ENCODE assay signal across 17 cellular contexts in genomic region chr3:71414189-71414924, GRCh38.
DNase-seq lines count a peak whose midpoint lies in the region; ATAC-seq lines count a peak whose summit lies in the region.
"Had no signal": no experiment of that assay in that cellular context is flagged by ENCODE, and none has a peak within 500 bp of the region (broad histone marks: within the 10 kb centered on the region; RNA-seq: fewer than 3 reads in every experiment).

No MANE protein-coding gene starts in this region.

- H3K4me3 Mint-ChIP-seq in activated T-cell treated with anti-CD3 and anti-CD28 coated beads, Interleukin-2, amount 50 U/mL, for 72 hours = no peak overlapping the region
- no peak overlapping the region for H3K4me3 Mint-ChIP-seq in activated T-cell treated with anti-CD3 and anti-CD28 coated beads, Interleukin-2, amount 50 U/mL, for 4 hours
- H3K4me3 Mint-ChIP-seq in T-cell = peak overlapping the region in 1 of 3 donors; percentile 11
- H3K4me3 Mint-ChIP-seq in naive thymus-derived CD8-positive, alpha-beta T cell = peak overlapping the region in 6 of 10 donors; percentile 0 to 74 (median 24)

- POLR2A ChIA-PET in T-cell (lab: Charles Lee) = no interaction called here
- POLR2A ChIA-PET in naive thymus-derived CD8-positive, alpha-beta T cell (lab: Charles Lee) = interaction anchor here (0.7 to 1.0 kb wide), 2 partner anchors 27 to 33 kb away, joined by 3 read pairs; no protein-coding TSS in a partner anchor

- no peaks in the 10 kb centered on the region for H3K9me3 Mint-ChIP-seq in activated T-cell treated with anti-CD3 and anti-CD28 coated beads, Interleukin-2, amount 50 U/mL, for 72 hours
- H3K9me3 Mint-ChIP-seq in activated T-cell treated with anti-CD3 and anti-CD28 coated beads, Interleukin-2, amount 50 U/mL, for 4 hours = no peaks in the 10 kb centered on the region
- peaks cover 0 to 3% (median 0%) of the 10 kb centered on the region in 3 donors for H3K9me3 Mint-ChIP-seq in T-cell
- H3K9me3 Mint-ChIP-seq in naive thymus-derived CD8-positive, alpha-beta T cell = no peaks in the 10 kb centered on the region

- peak overlapping the region; percentile 5 for H3K27ac Mint-ChIP-seq in activated T-cell treated with anti-CD3 and anti-CD28 coated beads, Interleukin-2, amount 50 U/mL, for 72 hours
- H3K27ac Mint-ChIP-seq in T-cell = peak overlapping the region; percentile 44 to 83
- peak overlapping the region; percentile 67 to 99 (median 96) for H3K27ac Mint-ChIP-seq in naive thymus-derived CD8-positive, alpha-beta T cell

- no peak for DNase-seq in activated T-cell treated with anti-CD3 and anti-CD28 coated beads, Interleukin-2, amount 50 U/mL, for 72 hours
- no peak for DNase-seq in activated T-cell treated with anti-CD3 and anti-CD28 coated beads, Interleukin-2, amount 50 U/mL, for 4 hours
- DNase-seq in T-cell = no peak
- DNase-seq in dermis microvascular lymphatic vessel endothelial cell (ENCODE audit: low read depth in 2 of 2) = peak; percentile 50 to 78
- no peak for DNase-seq in naive thymus-derived CD8-positive, alpha-beta T cell
- no peak for DNase-seq in DMS79 treated with DMSO at 0.1 percent for 48 hours (lab: John Stamatoyannopoulos, UW)
- no peak for DNase-seq in HK-2 (ENCODE audit: unreplicated experiment)
- DNase-seq: activated gamma-delta T cell; dorsolateral prefrontal cortex; HCEC 1CT; heart right ventricle; islet precursor cell; NCI-H226; stimulated activated CD4-positive, alpha-beta T cell treated with anti-CD3 and anti-CD28 coated beads, Interleukin-15, amount 100 ng/mL, for 24 hours; WERI-Rb-1 had no signal

- peaks cover 91% of the 10 kb centered on the region for H3K4me1 Mint-ChIP-seq in activated T-cell treated with anti-CD3 and anti-CD28 coated beads, Interleukin-2, amount 50 U/mL, for 72 hours (ENCODE audit: low read depth)
- H3K4me1 Mint-ChIP-seq in activated T-cell treated with anti-CD3 and anti-CD28 coated beads, Interleukin-2, amount 50 U/mL, for 4 hours (ENCODE audit: low read depth) = peaks cover 89% of the 10 kb centered on the region
- peaks cover 89 to 95% (median 93%) of the 10 kb centered on the region in 3 donors for H3K4me1 Mint-ChIP-seq in T-cell
- H3K4me1 Mint-ChIP-seq in naive thymus-derived CD8-positive, alpha-beta T cell = peaks cover 42 to 95% (median 93%) of the 10 kb centered on the region in 4 donors

- no peaks in the 10 kb centered on the region for H3K36me3 Mint-ChIP-seq in activated T-cell treated with anti-CD3 and anti-CD28 coated beads, Interleukin-2, amount 50 U/mL, for 72 hours (ENCODE audit: insufficient read depth in 2 of 2)
- peaks cover 6% of the 10 kb centered on the region for H3K36me3 Mint-ChIP-seq in activated T-cell treated with anti-CD3 and anti-CD28 coated beads, Interleukin-2, amount 50 U/mL, for 4 hours (ENCODE audit: insufficient read depth)
- H3K36me3 Mint-ChIP-seq in T-cell = peaks cover 28% of the 10 kb centered on the region
- peaks cover 0 to 6% (median 2%) of the 10 kb centered on the region in 3 donors for H3K36me3 Mint-ChIP-seq in naive thymus-derived CD8-positive, alpha-beta T cell

- no peak for ATAC-seq in activated T-cell treated with anti-CD3 and anti-CD28 coated beads, Interleukin-2, amount 50 U/mL, for 72 hours (replicated peaks in 1 of 2)
- no peak for ATAC-seq in activated T-cell treated with anti-CD3 and anti-CD28 coated beads, Interleukin-2, amount 50 U/mL, for 4 hours
- ATAC-seq in T-cell (replicated peaks in 1 of 4) = no peak
- no peak for ATAC-seq in naive thymus-derived CD8-positive, alpha-beta T cell
- ATAC-seq in GM18870 (IDR thresholded peaks at IDR 0.05; ENCODE audit: unreplicated experiment) = no peak
- ATAC-seq: A549 had no signal

- CTCF ChIA-PET in T-cell (lab: Charles Lee) = no interaction called here

- H3K27me3 Mint-ChIP-seq in activated T-cell treated with anti-CD3 and anti-CD28 coated beads, Interleukin-2, amount 50 U/mL, for 72 hours (ENCODE audit: low read depth) = no peaks in the 10 kb centered on the region
- no peaks in the 10 kb centered on the region for H3K27me3 Mint-ChIP-seq in activated T-cell treated with anti-CD3 and anti-CD28 coated beads, Interleukin-2, amount 50 U/mL, for 4 hours (ENCODE audit: low read depth)
- no peaks in the 10 kb centered on the region for H3K27me3 Mint-ChIP-seq in T-cell
- no peaks in the 10 kb centered on the region for H3K27me3 Mint-ChIP-seq in naive thymus-derived CD8-positive, alpha-beta T cell

Comparison
In these comparisons a context has a peak if more than half of its experiments do, and no peak if none do; other contexts are left out.
1. DNase-seq: peak in dermis microvascular lymphatic vessel endothelial cell (2 of 2); none in activated T-cell treated with anti-CD3 and anti-CD28 coated beads, Interleukin-2, amount 50 U/mL, for 72 hours (0 of 2), activated T-cell treated with anti-CD3 and anti-CD28 coated beads, Interleukin-2, amount 50 U/mL, for 4 hours (single experiment), T-cell (0 of 34), naive thymus-derived CD8-positive, alpha-beta T cell (0 of 10), DMS79 treated with DMSO at 0.1 percent for 48 hours (single experiment) and HK-2 (single experiment).
2. H3K27ac Mint-ChIP-seq: peak in every context shown above with its lines; median percentile 96 in naive thymus-derived CD8-positive, alpha-beta T cell; 64 in T-cell; 5 in activated T-cell treated with anti-CD3 and anti-CD28 coated beads, Interleukin-2, amount 50 U/mL, for 72 hours.
3. H3K4me3 Mint-ChIP-seq: peak in naive thymus-derived CD8-positive, alpha-beta T cell (6 of 10); none in activated T-cell treated with anti-CD3 and anti-CD28 coated beads, Interleukin-2, amount 50 U/mL, for 72 hours (0 of 2) and activated T-cell treated with anti-CD3 and anti-CD28 coated beads, Interleukin-2, amount 50 U/mL, for 4 hours (single experiment).